1 cellular context compared by ENCODE assay signal in the genomic region with DNA sequence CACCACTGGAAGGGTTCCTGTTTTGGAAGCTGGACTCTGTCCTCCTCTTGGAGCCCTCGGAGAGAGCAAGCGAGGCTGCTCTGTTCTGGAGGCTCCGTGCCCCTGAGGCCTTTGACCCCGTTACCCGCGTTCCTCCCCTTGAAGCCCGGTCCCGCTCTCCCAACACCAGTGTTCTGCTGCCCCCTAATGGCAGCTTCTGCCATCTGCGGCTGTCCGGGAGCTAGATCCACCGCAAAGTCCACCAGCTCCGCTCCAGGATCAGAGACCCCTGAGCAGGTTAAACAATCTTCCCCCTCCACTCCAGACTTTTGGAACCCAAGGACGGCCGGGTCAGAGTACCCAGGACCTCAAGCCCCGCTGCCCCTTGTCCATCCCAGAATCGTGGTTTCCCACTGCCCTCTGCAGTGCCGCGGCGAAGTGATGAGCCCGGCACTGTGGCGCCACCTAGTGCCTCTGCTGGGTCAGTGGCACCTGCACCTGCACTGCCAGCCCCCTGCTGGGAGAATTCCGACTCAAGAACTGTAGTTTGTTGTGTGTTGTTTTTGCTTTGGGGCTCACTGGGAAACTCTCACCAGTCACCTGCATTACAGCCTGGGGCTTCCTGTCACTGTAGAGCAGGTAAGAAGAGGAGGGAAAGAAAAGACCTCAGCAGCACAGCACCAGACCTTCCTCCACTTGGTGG.
TF ChIP-seq lines count a peak whose summit lies in the region.

No MANE protein-coding gene starts in this region.

TF ChIP-seq in K562, 482 proteins besides CTCF, POLR2A, EP300 and RAD21 (continued from another document and continues in another):
- TF ChIP-seq, protein P1, sequence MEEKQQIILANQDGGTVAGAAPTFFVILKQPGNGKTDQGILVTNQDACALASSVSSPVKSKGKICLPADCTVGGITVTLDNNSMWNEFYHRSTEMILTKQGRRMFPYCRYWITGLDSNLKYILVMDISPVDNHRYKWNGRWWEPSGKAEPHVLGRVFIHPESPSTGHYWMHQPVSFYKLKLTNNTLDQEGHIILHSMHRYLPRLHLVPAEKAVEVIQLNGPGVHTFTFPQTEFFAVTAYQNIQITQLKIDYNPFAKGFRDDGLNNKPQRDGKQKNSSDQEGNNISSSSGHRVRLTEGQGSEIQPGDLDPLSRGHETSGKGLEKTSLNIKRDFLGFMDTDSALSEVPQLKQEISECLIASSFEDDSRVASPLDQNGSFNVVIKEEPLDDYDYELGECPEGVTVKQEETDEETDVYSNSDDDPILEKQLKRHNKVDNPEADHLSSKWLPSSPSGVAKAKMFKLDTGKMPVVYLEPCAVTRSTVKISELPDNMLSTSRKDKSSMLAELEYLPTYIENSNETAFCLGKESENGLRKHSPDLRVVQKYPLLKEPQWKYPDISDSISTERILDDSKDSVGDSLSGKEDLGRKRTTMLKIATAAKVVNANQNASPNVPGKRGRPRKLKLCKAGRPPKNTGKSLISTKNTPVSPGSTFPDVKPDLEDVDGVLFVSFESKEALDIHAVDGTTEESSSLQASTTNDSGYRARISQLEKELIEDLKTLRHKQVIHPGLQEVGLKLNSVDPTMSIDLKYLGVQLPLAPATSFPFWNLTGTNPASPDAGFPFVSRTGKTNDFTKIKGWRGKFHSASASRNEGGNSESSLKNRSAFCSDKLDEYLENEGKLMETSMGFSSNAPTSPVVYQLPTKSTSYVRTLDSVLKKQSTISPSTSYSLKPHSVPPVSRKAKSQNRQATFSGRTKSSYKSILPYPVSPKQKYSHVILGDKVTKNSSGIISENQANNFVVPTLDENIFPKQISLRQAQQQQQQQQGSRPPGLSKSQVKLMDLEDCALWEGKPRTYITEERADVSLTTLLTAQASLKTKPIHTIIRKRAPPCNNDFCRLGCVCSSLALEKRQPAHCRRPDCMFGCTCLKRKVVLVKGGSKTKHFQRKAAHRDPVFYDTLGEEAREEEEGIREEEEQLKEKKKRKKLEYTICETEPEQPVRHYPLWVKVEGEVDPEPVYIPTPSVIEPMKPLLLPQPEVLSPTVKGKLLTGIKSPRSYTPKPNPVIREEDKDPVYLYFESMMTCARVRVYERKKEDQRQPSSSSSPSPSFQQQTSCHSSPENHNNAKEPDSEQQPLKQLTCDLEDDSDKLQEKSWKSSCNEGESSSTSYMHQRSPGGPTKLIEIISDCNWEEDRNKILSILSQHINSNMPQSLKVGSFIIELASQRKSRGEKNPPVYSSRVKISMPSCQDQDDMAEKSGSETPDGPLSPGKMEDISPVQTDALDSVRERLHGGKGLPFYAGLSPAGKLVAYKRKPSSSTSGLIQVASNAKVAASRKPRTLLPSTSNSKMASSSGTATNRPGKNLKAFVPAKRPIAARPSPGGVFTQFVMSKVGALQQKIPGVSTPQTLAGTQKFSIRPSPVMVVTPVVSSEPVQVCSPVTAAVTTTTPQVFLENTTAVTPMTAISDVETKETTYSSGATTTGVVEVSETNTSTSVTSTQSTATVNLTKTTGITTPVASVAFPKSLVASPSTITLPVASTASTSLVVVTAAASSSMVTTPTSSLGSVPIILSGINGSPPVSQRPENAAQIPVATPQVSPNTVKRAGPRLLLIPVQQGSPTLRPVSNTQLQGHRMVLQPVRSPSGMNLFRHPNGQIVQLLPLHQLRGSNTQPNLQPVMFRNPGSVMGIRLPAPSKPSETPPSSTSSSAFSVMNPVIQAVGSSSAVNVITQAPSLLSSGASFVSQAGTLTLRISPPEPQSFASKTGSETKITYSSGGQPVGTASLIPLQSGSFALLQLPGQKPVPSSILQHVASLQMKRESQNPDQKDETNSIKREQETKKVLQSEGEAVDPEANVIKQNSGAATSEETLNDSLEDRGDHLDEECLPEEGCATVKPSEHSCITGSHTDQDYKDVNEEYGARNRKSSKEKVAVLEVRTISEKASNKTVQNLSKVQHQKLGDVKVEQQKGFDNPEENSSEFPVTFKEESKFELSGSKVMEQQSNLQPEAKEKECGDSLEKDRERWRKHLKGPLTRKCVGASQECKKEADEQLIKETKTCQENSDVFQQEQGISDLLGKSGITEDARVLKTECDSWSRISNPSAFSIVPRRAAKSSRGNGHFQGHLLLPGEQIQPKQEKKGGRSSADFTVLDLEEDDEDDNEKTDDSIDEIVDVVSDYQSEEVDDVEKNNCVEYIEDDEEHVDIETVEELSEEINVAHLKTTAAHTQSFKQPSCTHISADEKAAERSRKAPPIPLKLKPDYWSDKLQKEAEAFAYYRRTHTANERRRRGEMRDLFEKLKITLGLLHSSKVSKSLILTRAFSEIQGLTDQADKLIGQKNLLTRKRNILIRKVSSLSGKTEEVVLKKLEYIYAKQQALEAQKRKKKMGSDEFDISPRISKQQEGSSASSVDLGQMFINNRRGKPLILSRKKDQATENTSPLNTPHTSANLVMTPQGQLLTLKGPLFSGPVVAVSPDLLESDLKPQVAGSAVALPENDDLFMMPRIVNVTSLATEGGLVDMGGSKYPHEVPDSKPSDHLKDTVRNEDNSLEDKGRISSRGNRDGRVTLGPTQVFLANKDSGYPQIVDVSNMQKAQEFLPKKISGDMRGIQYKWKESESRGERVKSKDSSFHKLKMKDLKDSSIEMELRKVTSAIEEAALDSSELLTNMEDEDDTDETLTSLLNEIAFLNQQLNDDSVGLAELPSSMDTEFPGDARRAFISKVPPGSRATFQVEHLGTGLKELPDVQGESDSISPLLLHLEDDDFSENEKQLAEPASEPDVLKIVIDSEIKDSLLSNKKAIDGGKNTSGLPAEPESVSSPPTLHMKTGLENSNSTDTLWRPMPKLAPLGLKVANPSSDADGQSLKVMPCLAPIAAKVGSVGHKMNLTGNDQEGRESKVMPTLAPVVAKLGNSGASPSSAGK (IDR thresholded peaks at IDR 0.05): peak; percentile 11; the same call in 1 of the 2 replicates
- TF ChIP-seq ZNF311 (CRISPR knock-in tag; IDR thresholded peaks at IDR 0.05) (no peak), TEAD1 (CRISPR knock-in tag; IDR thresholded peaks at IDR 0.05) (peak; percentile 58 to 87; a peak in 3 of 4 replicates), RB1 (IDR thresholded peaks at IDR 0.05; ENCODE audit: low read depth) (peak; percentile 82), ELF2 (CRISPR knock-in tag; IDR thresholded peaks at IDR 0.05) (0 out of 2 replicates have a peak, but pooled peaks have one; percentile 63), KAT7 (CRISPR knock-in tag; IDR thresholded peaks at IDR 0.05; ENCODE audit: borderline replicate concordance) (peak; percentile 86; the same call in 1 of the 2 replicates), CBFB (CRISPR knock-in tag; IDR thresholded peaks at IDR 0.05) (peak; percentile 64; the same call in 1 of the 2 replicates), SMAD4 (CRISPR knock-in tag; conservative IDR thresholded peaks at IDR 0.05) (peak; percentile 52; the same call in 1 of the 2 replicates), SMC3 (conservative IDR thresholded peaks at IDR 0.05; ENCODE audit: insufficient read depth, low read depth, low read length) (peak; percentile 79), MEIS2 (IDR thresholded peaks at IDR 0.05; ENCODE audit: partially characterized antibody) (peak; percentile 10), ARID2 (IDR thresholded peaks at IDR 0.05) (peak; percentile 84), HDAC2 (IDR thresholded peaks at IDR 0.05) (peak; percentile 85; the same call in 1 of the 2 replicates), ZNF133 (CRISPR knock-in tag; IDR thresholded peaks at IDR 0.05) (no peak), HMGXB4 (CRISPR knock-in tag; IDR thresholded peaks at IDR 0.05) (peak; percentile 78; the same call in 1 of the 2 replicates), ZNF347 (CRISPR knock-in tag; IDR thresholded peaks at IDR 0.05; ENCODE audit: low read depth) (no peak), CTBP1 (IDR thresholded peaks at IDR 0.05; ENCODE audit: borderline replicate concordance) (peak; percentile 97), ZKSCAN3 (CRISPR knock-in tag; IDR thresholded peaks at IDR 0.05) (no peak), CC2D1A (IDR thresholded peaks at IDR 0.05) (peak; percentile 97), CHD4 (IDR thresholded peaks at IDR 0.05; ENCODE audit: insufficient read depth, insufficient replicate concordance, low read depth, low read length, poor library complexity, severe bottlenecking) (no peak), HDAC8 (tag; IDR thresholded peaks at IDR 0.05) (peak; percentile 44; the same call in 1 of the 2 replicates), KDM5B (IDR thresholded peaks at IDR 0.05; ENCODE audit: insufficient replicate concordance, low read depth, low read length) (no peak), C11orf30 (IDR thresholded peaks at IDR 0.05; ENCODE audit: low read depth) (peak; percentile 72; the same call in 1 of the 2 replicates), BCOR (IDR thresholded peaks at IDR 0.05) (peak; percentile 73), FOXJ3 (CRISPR knock-in tag; IDR thresholded peaks at IDR 0.05) (no peak), BHLHE40 (IDR thresholded peaks at IDR 0.05; ENCODE audit: low read length) (no peak), TCF3 (CRISPR knock-in tag; IDR thresholded peaks at IDR 0.05) (peak; percentile 21; the same call in 1 of the 2 replicates), BRD9 (IDR thresholded peaks at IDR 0.05; ENCODE audit: low read depth, partially characterized antibody) (peak; percentile 89), CREM (IDR thresholded peaks at IDR 0.05; ENCODE audit: low read depth) (peak; percentile 40; the same call in 1 of the 2 replicates), ZNF639 (CRISPR knock-in tag; conservative IDR thresholded peaks at IDR 0.05 in 1 of 2, IDR thresholded peaks at IDR 0.05 in 1 of 2) (no peak), TRIM28 (IDR thresholded peaks at IDR 0.05) (peak; percentile 41; the same call in 1 of the 2 replicates), NFIC (IDR thresholded peaks at IDR 0.05) (0 out of 2 replicates have a peak, but pooled peaks have one; percentile 15), SOX6 (IDR thresholded peaks at IDR 0.05) (peak; percentile 44; the same call in 1 of the 2 replicates), CBX1 (IDR thresholded peaks at IDR 0.05; ENCODE audit: low read depth) (no peak), LEF1 (IDR thresholded peaks at IDR 0.05) (0 out of 2 replicates have a peak, but pooled peaks have one; percentile 24)
- TF ChIP-seq, protein P2, sequence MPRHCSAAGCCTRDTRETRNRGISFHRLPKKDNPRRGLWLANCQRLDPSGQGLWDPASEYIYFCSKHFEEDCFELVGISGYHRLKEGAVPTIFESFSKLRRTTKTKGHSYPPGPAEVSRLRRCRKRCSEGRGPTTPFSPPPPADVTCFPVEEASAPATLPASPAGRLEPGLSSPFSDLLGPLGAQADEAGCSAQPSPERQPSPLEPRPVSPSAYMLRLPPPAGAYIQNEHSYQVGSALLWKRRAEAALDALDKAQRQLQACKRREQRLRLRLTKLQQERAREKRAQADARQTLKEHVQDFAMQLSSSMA (CRISPR knock-in tag; IDR thresholded peaks at IDR 0.05): 0 out of 2 replicates have a peak, but pooled peaks have one; percentile 15
- TF ChIP-seq, protein P3, sequence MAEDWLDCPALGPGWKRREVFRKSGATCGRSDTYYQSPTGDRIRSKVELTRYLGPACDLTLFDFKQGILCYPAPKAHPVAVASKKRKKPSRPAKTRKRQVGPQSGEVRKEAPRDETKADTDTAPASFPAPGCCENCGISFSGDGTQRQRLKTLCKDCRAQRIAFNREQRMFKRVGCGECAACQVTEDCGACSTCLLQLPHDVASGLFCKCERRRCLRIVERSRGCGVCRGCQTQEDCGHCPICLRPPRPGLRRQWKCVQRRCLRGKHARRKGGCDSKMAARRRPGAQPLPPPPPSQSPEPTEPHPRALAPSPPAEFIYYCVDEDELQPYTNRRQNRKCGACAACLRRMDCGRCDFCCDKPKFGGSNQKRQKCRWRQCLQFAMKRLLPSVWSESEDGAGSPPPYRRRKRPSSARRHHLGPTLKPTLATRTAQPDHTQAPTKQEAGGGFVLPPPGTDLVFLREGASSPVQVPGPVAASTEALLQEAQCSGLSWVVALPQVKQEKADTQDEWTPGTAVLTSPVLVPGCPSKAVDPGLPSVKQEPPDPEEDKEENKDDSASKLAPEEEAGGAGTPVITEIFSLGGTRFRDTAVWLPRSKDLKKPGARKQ (CRISPR knock-in tag; IDR thresholded peaks at IDR 0.05): no peak
- TF ChIP-seq, protein P4, sequence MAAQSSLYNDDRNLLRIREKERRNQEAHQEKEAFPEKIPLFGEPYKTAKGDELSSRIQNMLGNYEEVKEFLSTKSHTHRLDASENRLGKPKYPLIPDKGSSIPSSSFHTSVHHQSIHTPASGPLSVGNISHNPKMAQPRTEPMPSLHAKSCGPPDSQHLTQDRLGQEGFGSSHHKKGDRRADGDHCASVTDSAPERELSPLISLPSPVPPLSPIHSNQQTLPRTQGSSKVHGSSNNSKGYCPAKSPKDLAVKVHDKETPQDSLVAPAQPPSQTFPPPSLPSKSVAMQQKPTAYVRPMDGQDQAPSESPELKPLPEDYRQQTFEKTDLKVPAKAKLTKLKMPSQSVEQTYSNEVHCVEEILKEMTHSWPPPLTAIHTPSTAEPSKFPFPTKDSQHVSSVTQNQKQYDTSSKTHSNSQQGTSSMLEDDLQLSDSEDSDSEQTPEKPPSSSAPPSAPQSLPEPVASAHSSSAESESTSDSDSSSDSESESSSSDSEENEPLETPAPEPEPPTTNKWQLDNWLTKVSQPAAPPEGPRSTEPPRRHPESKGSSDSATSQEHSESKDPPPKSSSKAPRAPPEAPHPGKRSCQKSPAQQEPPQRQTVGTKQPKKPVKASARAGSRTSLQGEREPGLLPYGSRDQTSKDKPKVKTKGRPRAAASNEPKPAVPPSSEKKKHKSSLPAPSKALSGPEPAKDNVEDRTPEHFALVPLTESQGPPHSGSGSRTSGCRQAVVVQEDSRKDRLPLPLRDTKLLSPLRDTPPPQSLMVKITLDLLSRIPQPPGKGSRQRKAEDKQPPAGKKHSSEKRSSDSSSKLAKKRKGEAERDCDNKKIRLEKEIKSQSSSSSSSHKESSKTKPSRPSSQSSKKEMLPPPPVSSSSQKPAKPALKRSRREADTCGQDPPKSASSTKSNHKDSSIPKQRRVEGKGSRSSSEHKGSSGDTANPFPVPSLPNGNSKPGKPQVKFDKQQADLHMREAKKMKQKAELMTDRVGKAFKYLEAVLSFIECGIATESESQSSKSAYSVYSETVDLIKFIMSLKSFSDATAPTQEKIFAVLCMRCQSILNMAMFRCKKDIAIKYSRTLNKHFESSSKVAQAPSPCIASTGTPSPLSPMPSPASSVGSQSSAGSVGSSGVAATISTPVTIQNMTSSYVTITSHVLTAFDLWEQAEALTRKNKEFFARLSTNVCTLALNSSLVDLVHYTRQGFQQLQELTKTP (IDR thresholded peaks at IDR 0.05; ENCODE audit: low read depth in 1 of 2, partially characterized antibody in 2 of 2): peak in 1 of 2 experiments; percentile 29
